Comparison of ENCODE assay signal across 1 cellular context in genomic region chr1:148522561-148523204, GRCh38.
TF ChIP-seq lines count a peak whose summit lies in the region.

No MANE protein-coding gene starts in this region.

TF ChIP-seq in K562, 482 proteins besides CTCF, POLR2A, EP300 and RAD21 (continued from another document and continues in another):
- TF ChIP-seq PYGO2 (tag; IDR thresholded peaks at IDR 0.05): peak; percentile 89
- TF ChIP-seq ETV1 (tag; conservative IDR thresholded peaks at IDR 0.05; ENCODE audit: low read depth): peak; percentile 93
- TF ChIP-seq MED1 (CRISPR knock-in tag; IDR thresholded peaks at IDR 0.05; ENCODE audit: borderline replicate concordance): peak; percentile 100
- peak; percentile 96 for TF ChIP-seq ZNF41 (CRISPR knock-in tag; conservative IDR thresholded peaks at IDR 0.05)
- peak; percentile 55 for TF ChIP-seq VEZF1 (CRISPR knock-in tag; IDR thresholded peaks at IDR 0.05)
- TF ChIP-seq NCOA2 (IDR thresholded peaks at IDR 0.05; ENCODE audit: partially characterized antibody in 2 of 2): peak in 1 of 2 experiments; percentile 55
- TF ChIP-seq KDM2B (CRISPR knock-in tag; IDR thresholded peaks at IDR 0.05): peak; percentile 87; the same call in 1 of the 2 replicates
- peak; percentile 84 for TF ChIP-seq ZNF324 (CRISPR knock-in tag; IDR thresholded peaks at IDR 0.05)
- TF ChIP-seq MTA2 (IDR thresholded peaks at IDR 0.05; ENCODE audit: low read depth): peak; percentile 47
- TF ChIP-seq MLLT1 (IDR thresholded peaks at IDR 0.05): peak; percentile 97 to 99
- peak; percentile 89 for TF ChIP-seq E2F3 (CRISPR knock-in tag; IDR thresholded peaks at IDR 0.05)
- TF ChIP-seq TBL1XR1 (IDR thresholded peaks at IDR 0.05; ENCODE audit: low read length in 2 of 2): peak; percentile 77 to 91; a peak in 3 of 4 replicates
- TF ChIP-seq ZSCAN32 (CRISPR knock-in tag; IDR thresholded peaks at IDR 0.05): peak; percentile 99
- peak; percentile 54; the same call in 1 of the 2 replicates for TF ChIP-seq NKRF (IDR thresholded peaks at IDR 0.05; ENCODE audit: borderline replicate concordance)
- TF ChIP-seq SNRNP70 (optimal IDR thresholded peaks at IDR 0.05; ENCODE audit: low read depth, low read length): peak; percentile 92
- TF ChIP-seq ZNF584 (CRISPR knock-in tag; IDR thresholded peaks at IDR 0.05; ENCODE audit: low read depth): 0 out of 2 replicates have a peak, but pooled peaks have one; percentile 60
- peak; percentile 74 for TF ChIP-seq FOXJ3 (CRISPR knock-in tag; IDR thresholded peaks at IDR 0.05)
- peak; percentile 89 for TF ChIP-seq MAFK (IDR thresholded peaks at IDR 0.05; ENCODE audit: low read length)
- TF ChIP-seq MTA3 (IDR thresholded peaks at IDR 0.05; ENCODE audit: borderline replicate concordance): peak; percentile 93
- peak; percentile 99 for TF ChIP-seq ZNF445 (CRISPR knock-in tag; IDR thresholded peaks at IDR 0.05; ENCODE audit: low read depth)
- peak; percentile 98 for TF ChIP-seq ZNF695 (CRISPR knock-in tag; IDR thresholded peaks at IDR 0.05)
- TF ChIP-seq MTA1 (IDR thresholded peaks at IDR 0.05; ENCODE audit: borderline replicate concordance): peak; percentile 66
- TF ChIP-seq HNRNPL (IDR thresholded peaks at IDR 0.05; ENCODE audit: low read depth, low read length): peak; percentile 97
- TF ChIP-seq THRAP3 (IDR thresholded peaks at IDR 0.05; ENCODE audit: borderline replicate concordance): peak; percentile 100
- TF ChIP-seq ZNF280B (CRISPR knock-in tag; IDR thresholded peaks at IDR 0.05): peak; percentile 90; the same call in 1 of the 2 replicates
- peak; percentile 95 to 100 for TF ChIP-seq MLX (CRISPR knock-in tag; conservative IDR thresholded peaks at IDR 0.05)
- TF ChIP-seq FOXM1 (IDR thresholded peaks at IDR 0.05; ENCODE audit: low read depth): peak; percentile 58
- TF ChIP-seq FOXM1 (CRISPR knock-in tag; IDR thresholded peaks at IDR 0.05; ENCODE audit: low read depth): peak; percentile 91
- peak; percentile 91 for TF ChIP-seq RREB1 (CRISPR knock-in tag; IDR thresholded peaks at IDR 0.05)
- 0 out of 2 replicates have a peak, but pooled peaks have one; percentile 47 for TF ChIP-seq DNMT1 (IDR thresholded peaks at IDR 0.05)
- peak; percentile 99 for TF ChIP-seq CAMTA2 (CRISPR knock-in tag; conservative IDR thresholded peaks at IDR 0.05)
- TF ChIP-seq ELF4 (CRISPR knock-in tag; IDR thresholded peaks at IDR 0.05): peak; percentile 100
- TF ChIP-seq NR4A1 (CRISPR knock-in tag; IDR thresholded peaks at IDR 0.05): peak; percentile 94
- TF ChIP-seq NR4A1 (tag; IDR thresholded peaks at IDR 0.05): peak; percentile 84
- TF ChIP-seq MNT (conservative IDR thresholded peaks at IDR 0.05): peak; percentile 42 to 57; a peak in 3 of 4 replicates
- TF ChIP-seq ELF2 (CRISPR knock-in tag; IDR thresholded peaks at IDR 0.05): peak; percentile 87
- TF ChIP-seq HIVEP1 (CRISPR knock-in tag; IDR thresholded peaks at IDR 0.05): peak; percentile 94
- TF ChIP-seq GTF2E2 (tag; IDR thresholded peaks at IDR 0.05): peak; percentile 99
- TF ChIP-seq HMGXB4 (CRISPR knock-in tag; IDR thresholded peaks at IDR 0.05): peak; percentile 78; the same call in 1 of the 2 replicates
- TF ChIP-seq PATZ1 (CRISPR knock-in tag; IDR thresholded peaks at IDR 0.05; ENCODE audit: borderline replicate concordance): peak; percentile 99
- TF ChIP-seq TOE1 (IDR thresholded peaks at IDR 0.05; ENCODE audit: borderline replicate concordance): peak; percentile 88; the same call in 1 of the 2 replicates
- TF ChIP-seq TOE1 (CRISPR knock-in tag; IDR thresholded peaks at IDR 0.05; ENCODE audit: borderline replicate concordance, low read depth): peak; percentile 99
